Comparison of ENCODE assay signal across 17 cellular contexts in the genomic region with DNA sequence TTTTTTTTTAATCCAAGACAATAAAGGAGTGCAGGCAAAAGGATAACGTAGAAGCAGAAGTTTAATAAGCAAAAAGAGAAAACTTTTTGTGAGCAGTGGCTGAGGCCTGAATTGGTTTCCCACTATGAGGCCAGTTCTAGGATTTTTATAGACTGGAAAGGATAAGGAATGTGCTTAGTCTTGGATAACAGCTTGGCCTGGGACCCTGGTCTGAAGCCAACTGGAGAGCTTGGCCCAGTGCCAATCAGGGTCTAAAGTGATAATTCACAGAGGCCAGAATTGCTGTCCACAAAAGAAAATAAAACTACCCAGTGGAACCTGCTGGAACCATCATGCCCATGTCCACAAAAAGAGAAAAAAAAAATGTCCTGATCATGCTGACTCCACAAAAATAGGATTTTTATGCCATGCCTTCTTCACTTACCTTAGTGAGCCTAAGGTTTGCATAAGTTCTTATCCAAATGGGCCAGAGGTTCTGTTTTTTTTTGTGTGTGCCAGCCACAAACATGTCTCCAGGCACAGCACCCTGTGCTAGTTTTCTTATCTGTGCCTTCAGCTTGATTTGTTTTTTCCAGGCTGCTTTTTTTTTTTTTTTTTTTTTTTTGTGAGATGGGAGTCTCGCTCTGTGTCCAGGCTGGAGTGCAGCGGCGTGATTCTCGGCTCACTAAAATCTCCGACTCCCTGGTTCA. TPM values are rescaled to one million over a fixed set of nuclear protein-coding genes. Genes with fewer than 3 reads are reported as not detected.
"Had no signal": no experiment of that assay in that cellular context is flagged by ENCODE, and none has a peak within 500 bp of the region (broad histone marks: within the 10 kb centered on the region; RNA-seq: fewer than 3 reads in every experiment).

No MANE protein-coding gene starts in this region.

- H3K4me3 ChIP-seq: coronary artery, hepatocyte, lung, pancreas had no signal

- H3K27ac ChIP-seq: brain microvascular endothelial cell, coronary artery, hepatocyte, neutrophil, pancreas had no signal

- H3K27me3 ChIP-seq: brain microvascular endothelial cell, hepatocyte, neutrophil, pancreas had no signal

- ATAC-seq: activated CD8-positive, alpha-beta T cell treated with anti-CD3 and anti-CD28 coated beads, Interleukin-2, amount 10 ng/mL, durations not matched to agents 7 days and 5 days; natural killer cell treated with Interleukin-12 subunit alpha and Interleukin-12 subunit beta and Interleukin-15 and Interleukin-18, amount 100 ng/mL, for 72 hours; pancreas; stimulated activated naive CD8-positive, alpha-beta T cell treated with anti-CD3 and anti-CD28 coated beads, Interleukin-15, Interleukin-2, amounts not matched to agents 100 U/mL and 50 U/mL, for 24 hours had no signal

- H3K4me2 ChIP-seq: hepatocyte had no signal

- H2AFZ ChIP-seq: hepatocyte had no signal

- FAIRE-seq: pancreas had no signal

- H3K79me2 ChIP-seq: hepatocyte had no signal

- DNase-seq: activated CD4-positive, alpha-beta T cell treated with anti-CD3 and anti-CD28 coated beads, Interleukin-2, amount 10 ng/mL, durations not matched to agents 7 days and 5 days; activated CD8-positive, alpha-beta memory T cell treated with anti-CD3 and anti-CD28 coated beads, Interleukin-2, amount 50 U/mL, for 4 hours; activated CD8-positive, alpha-beta T cell treated with anti-CD3 and anti-CD28 coated beads, Interleukin-2, amount 10 ng/mL, durations not matched to agents 7 days and 5 days; activated effector memory CD4-positive, alpha-beta T cell treated with anti-CD3 and anti-CD28 coated beads, Interleukin-2, amount 50 U/mL, for 16 hours; activated naive CD4-positive, alpha-beta T cell treated with anti-CD3 and anti-CD28 coated beads, Interleukin-2, amount 50 U/mL, for 16 hours; activated T-cell treated with anti-CD3 and anti-CD28 coated beads, Interleukin-2, amount 50 U/mL, for 48 hours; aorta; brain microvascular endothelial cell; pancreas; stimulated activated CD4-positive, alpha-beta T cell treated with anti-CD3 and anti-CD28 coated beads, Interleukin-2, amount 100 ng/mL, for 24 hours; stimulated activated naive CD8-positive, alpha-beta T cell treated with anti-CD3 and anti-CD28 coated beads, Interleukin-15, Interleukin-2, amounts not matched to agents 100 U/mL and 50 U/mL, for 24 hours; trophoblast cell had no signal

- H3K36me3 ChIP-seq: brain microvascular endothelial cell, neutrophil, pancreas had no signal

- H3K4me1 ChIP-seq: pancreas had no signal

- H3K9me3 ChIP-seq: neutrophil, pancreas had no signal

RNA-seq across cellular contexts. Expression of gene EIF1AY, which starts 15.6 kb away (rescaled TPM):
- total RNA-seq: aorta, hepatocyte, lung had no signal
- polyA plus RNA-seq: hepatocyte had no signal
